ENCODE assay signal across 18 cellular contexts in the genomic region with DNA sequence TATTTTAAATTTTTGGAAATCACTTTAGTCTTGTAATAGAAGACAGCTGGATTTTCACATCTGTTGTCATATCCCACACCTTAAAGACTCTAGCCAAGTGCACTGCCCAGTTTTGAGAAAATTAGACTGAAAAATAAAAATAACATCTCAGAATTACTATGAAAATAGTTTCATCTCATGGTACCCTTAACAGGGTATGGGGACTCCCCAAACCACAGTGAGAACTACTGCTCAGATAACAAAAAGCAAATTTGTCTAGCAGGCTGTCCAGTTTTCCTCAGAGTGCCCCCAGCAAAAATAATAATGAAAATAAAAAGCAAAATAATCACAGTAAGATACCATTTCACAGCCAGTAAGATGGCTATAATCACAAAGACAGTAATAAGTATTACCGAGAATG. TPM values are rescaled to one million over a fixed set of nuclear protein-coding genes. Genes with fewer than 3 reads are reported as not detected.
DNase-seq lines count a peak whose midpoint lies in the region; ATAC-seq and TF ChIP-seq lines count a peak whose summit lies in the region.
"Had no signal": no experiment of that assay in that cellular context is flagged by ENCODE, and none has a peak within 500 bp of the region (broad histone marks: within the 10 kb centered on the region; RNA-seq: fewer than 3 reads in every experiment).

No MANE protein-coding gene starts in this region.

- TF ChIP-seq CTCF in DOHH2 (IDR thresholded peaks at IDR 0.05; ENCODE audit: low read depth, low read length, poor library complexity, severe bottlenecking) = no peak

- H3K27me3 ChIP-seq in DOHH2 (ENCODE audit: control insufficient read depth, low read length) = no peaks in the 10 kb centered on the region
- no peaks in the 10 kb centered on the region for H3K27me3 ChIP-seq in adipocyte (replicated peaks; ENCODE audit: control insufficient read depth, insufficient read depth, low read length)
- H3K27me3 ChIP-seq in naive thymus-derived CD4-positive, alpha-beta T cell (ENCODE audit: control insufficient read depth in 2 of 2, insufficient read depth in 2 of 2, low read length in 2 of 2) = no peaks in the 10 kb centered on the region
- H3K27me3 ChIP-seq: heart left ventricle had no signal

- peak overlapping the region in 7 of 10 donors; percentile 39 to 66 (median 47) for H3K4me3 Mint-ChIP-seq in naive thymus-derived CD4-positive, alpha-beta T cell
- H3K4me3 Mint-ChIP-seq: T-helper 1 cell treated with Interleukin-12 subunit alpha and Interleukin-12 subunit beta and Interleukin-4 antibody, amounts not matched to agents 30 μg/mL and 1 μg/mL, for 36 hours had no signal

- H3F3A ChIP-seq in DOHH2 (ENCODE audit: control insufficient read depth, insufficient read depth) = no peaks in the 10 kb centered on the region

- H3K4me3 ChIP-seq in DOHH2 (ENCODE audit: low read length) (no peak overlapping the region), adipocyte (ENCODE audit: low read length) (peak overlapping the region; percentile 66)
- H3K4me3 ChIP-seq in naive thymus-derived CD4-positive, alpha-beta T cell (ENCODE audit: low read length) = no peak overlapping the region

- H3K9me3 ChIP-seq in DOHH2 (ENCODE audit: control insufficient read depth, insufficient read depth, low read length) = no peaks in the 10 kb centered on the region
- no peaks in the 10 kb centered on the region for H3K9me3 ChIP-seq in adipocyte (ENCODE audit: control insufficient read depth, low read length)
- H3K9me3 ChIP-seq in naive thymus-derived CD4-positive, alpha-beta T cell (ENCODE audit: control insufficient read depth in 2 of 3, low read length in 3 of 3) = no peaks in the 10 kb centered on the region

- no peaks in the 10 kb centered on the region for H3K9me3 Mint-ChIP-seq in naive thymus-derived CD4-positive, alpha-beta T cell
- H3K9me3 Mint-ChIP-seq: T-helper 1 cell treated with Interleukin-12 subunit alpha and Interleukin-12 subunit beta and Interleukin-4 antibody, amounts not matched to agents 30 μg/mL and 1 μg/mL, for 36 hours had no signal

- H3K27ac ChIP-seq in DOHH2 (ENCODE audit: low read depth, low read length) (no peak overlapping the region), substantia nigra (ENCODE audit: low read depth, low read length, poor library complexity, severe bottlenecking) (no peak overlapping the region)
- no peak overlapping the region for H3K27ac ChIP-seq in naive thymus-derived CD4-positive, alpha-beta T cell (ENCODE audit: low read depth, low read length)
- H3K27ac ChIP-seq: parathyroid adenoma had no signal

- peaks cover 100% of the 10 kb centered on the region for H3K79me2 ChIP-seq in DOHH2 (ENCODE audit: control insufficient read depth, low read length)

- H3K27ac Mint-ChIP-seq in naive thymus-derived CD4-positive, alpha-beta T cell = peak overlapping the region in 3 of 9 donors; percentile 5 to 52 (median 49)
- H3K27ac Mint-ChIP-seq: T-helper 1 cell treated with Interleukin-12 subunit alpha and Interleukin-12 subunit beta and Interleukin-4 antibody, amounts not matched to agents 30 μg/mL and 1 μg/mL, for 36 hours had no signal

- intact Hi-C loops in naive thymus-derived CD4-positive, alpha-beta T cell (cut with micrococcal nuclease) = no loop called here

- POLR2A ChIA-PET in naive thymus-derived CD4-positive, alpha-beta T cell (lab: Charles Lee) = no interaction called here

- H3K9me2 ChIP-seq in DOHH2 (replicated peaks; ENCODE audit: control insufficient read depth, low read length) = no peaks in the 10 kb centered on the region

- H3K4me2 ChIP-seq in DOHH2 (ENCODE audit: low read length) = peak overlapping the region; percentile 35; the same call in 1 of the 2 replicates

- H3K36me3 Mint-ChIP-seq in naive thymus-derived CD4-positive, alpha-beta T cell = peaks cover 0 to 17% (median 10%) of the 10 kb centered on the region in 5 donors

- no peak for DNase-seq in adipocyte (ENCODE audit: low read depth)
- DNase-seq in naive thymus-derived CD4-positive, alpha-beta T cell = no peak
- no peak for DNase-seq in NCI-H2107 treated with DMSO at 0.1 percent for 48 hours (lab: John Stamatoyannopoulos, UW; ENCODE audit: unreplicated experiment)
- DNase-seq in substantia nigra (lab: John Stamatoyannopoulos, UW) = no peak
- DNase-seq: activated CD8-positive, alpha-beta memory T cell treated with anti-CD3 and anti-CD28 coated beads, Interleukin-2, amount 50 U/mL, for 4 hours; C1 segment of cervical spinal cord; DND-41; heart left ventricle; kidney; MM.1S; NCI-H2029 treated with DMSO at 0.1 percent for 48 hours; stimulated activated naive CD4-positive, alpha-beta T cell had no signal

- ATAC-seq in GM19351 (IDR thresholded peaks at IDR 0.05; ENCODE audit: unreplicated experiment) = peak; percentile 33
- no peak for ATAC-seq in naive thymus-derived CD4-positive, alpha-beta T cell
- no peak for ATAC-seq in HG03095 (IDR thresholded peaks at IDR 0.05; ENCODE audit: unreplicated experiment)
- ATAC-seq in GM18861 (IDR thresholded peaks at IDR 0.05; ENCODE audit: unreplicated experiment) = no peak

- H3K4me1 Mint-ChIP-seq in naive thymus-derived CD4-positive, alpha-beta T cell = peaks cover 49 to 94% (median 80%) of the 10 kb centered on the region in 7 donors

- H3K4me1 ChIP-seq in DOHH2 (ENCODE audit: control insufficient read depth, low read length) (peaks cover 83% of the 10 kb centered on the region), adipocyte (ENCODE audit: control insufficient read depth, insufficient read depth, low read length) (peaks cover 35% of the 10 kb centered on the region)
- peaks cover 36 to 41% of the 10 kb centered on the region in 2 donors for H3K4me1 ChIP-seq in naive thymus-derived CD4-positive, alpha-beta T cell (ENCODE audit: control insufficient read depth in 2 of 2, insufficient read depth in 2 of 2, low read length in 2 of 2)
- H3K4me1 ChIP-seq: parathyroid adenoma had no signal

- peaks cover 4% of the 10 kb centered on the region for H4K20me1 ChIP-seq in DOHH2 (ENCODE audit: control insufficient read depth, insufficient read depth, low read depth, low read length)

- H3K27me3 Mint-ChIP-seq in naive thymus-derived CD4-positive, alpha-beta T cell = no peaks in the 10 kb centered on the region

- peaks cover 13% of the 10 kb centered on the region for H3K36me3 ChIP-seq in DOHH2 (ENCODE audit: control insufficient read depth, low read length)
- H3K36me3 ChIP-seq in adipocyte (ENCODE audit: control insufficient read depth, insufficient read depth, low read length, severe bottlenecking) = no peaks in the 10 kb centered on the region
- no peaks in the 10 kb centered on the region for H3K36me3 ChIP-seq in naive thymus-derived CD4-positive, alpha-beta T cell (ENCODE audit: control insufficient read depth in 2 of 3, insufficient read depth in 3 of 3, low read length in 3 of 3)
- H3K36me3 ChIP-seq: heart left ventricle had no signal

- H3K9ac ChIP-seq in adipocyte (ENCODE audit: low read length) = peak overlapping the region; percentile 19
- H3K9ac ChIP-seq: parathyroid adenoma had no signal

- CTCF ChIA-PET in naive thymus-derived CD4-positive, alpha-beta T cell (lab: Charles Lee) = no interaction called here

RNA-seq across cellular contexts. Expression of a gene that starts 6.5 kb away (rescaled TPM):
- total RNA-seq in naive thymus-derived CD4-positive, alpha-beta T cell = 100 to 1,000 TPM; 104 to 139 (median 114) TPM
- polyA plus RNA-seq in naive thymus-derived CD4-positive, alpha-beta T cell = 10 to 100 TPM; 71.8 to 82.3 TPM
